Comparison of ENCODE assay signal across 19 cellular contexts in genomic region chr15:40911139-40911538, GRCh38. TPM values are rescaled to one million over a fixed set of nuclear protein-coding genes. Genes with fewer than 3 reads are reported as not detected.
DNase-seq lines count a peak whose midpoint lies in the region; ATAC-seq and TF ChIP-seq lines count a peak whose summit lies in the region.
"Had no signal": no experiment of that assay in that cellular context is flagged by ENCODE, and none has a peak within 500 bp of the region (broad histone marks: within the 10 kb centered on the region; RNA-seq: fewer than 3 reads in every experiment).

No MANE protein-coding gene starts in this region.

- H3K36me3 Mint-ChIP-seq in glutamatergic neuron (ENCODE audit: unreplicated experiment), result no peaks in the 10 kb centered on the region

- H3K27ac Mint-ChIP-seq in glutamatergic neuron (ENCODE audit: unreplicated experiment), result peak overlapping the region; percentile 91

- TF ChIP-seq POLR2A in heart left ventricle (IDR thresholded peaks at IDR 0.05) (no peak), breast epithelium (IDR thresholded peaks at IDR 0.05) (no peak)

- 60 to 81% (median 66%) methylated on average over 7 of the region's 7 CpGs for WGBS in heart left ventricle, 4 donors

- ATAC-seq in heart left ventricle, result no peak

- H3K27me3 ChIP-seq in osteoblast (ENCODE audit: insufficient read depth, low read length), result no peaks in the 10 kb centered on the region
- H3K27me3 ChIP-seq in heart left ventricle, result no peaks in the 10 kb centered on the region
- no peaks in the 10 kb centered on the region for H3K27me3 ChIP-seq in breast epithelium

- peaks cover 2% of the 10 kb centered on the region for H3K9me3 Mint-ChIP-seq in glutamatergic neuron (ENCODE audit: unreplicated experiment)

- H3K27me3 Mint-ChIP-seq in glutamatergic neuron (ENCODE audit: unreplicated experiment), result peaks cover 4% of the 10 kb centered on the region

- no peak overlapping the region for H3K4me2 ChIP-seq in osteoblast (ENCODE audit: insufficient read depth, low read length)

- H3K9me3 ChIP-seq in osteoblast (ENCODE audit: low read depth, low read length) (no peaks in the 10 kb centered on the region), heart left ventricle (no peaks in the 10 kb centered on the region), breast epithelium (no peaks in the 10 kb centered on the region)
- H3K9me3 ChIP-seq: prostate gland, thoracic aorta had no signal

- intact Hi-C loops in heart left ventricle (cut with DNase I) (no loop called here), breast epithelium (cut with DNase I; ENCODE audit: low total_unique reads) (no loop called here)

- no peak overlapping the region for H3K4me3 ChIP-seq in osteoblast (ENCODE audit: insufficient read depth, low read length)
- no peak overlapping the region for H3K4me3 ChIP-seq in heart left ventricle
- H3K4me3 ChIP-seq in breast epithelium, result no peak overlapping the region
- H3K4me3 ChIP-seq: prostate gland, thoracic aorta had no signal

- peaks cover 3% of the 10 kb centered on the region for H3K79me2 ChIP-seq in osteoblast (ENCODE audit: insufficient read depth, low read length)

- H3K36me3 ChIP-seq in osteoblast (ENCODE audit: insufficient read depth, low read length) (no peaks in the 10 kb centered on the region), heart left ventricle (no peaks in the 10 kb centered on the region), breast epithelium (no peaks in the 10 kb centered on the region)
- H3K36me3 ChIP-seq: prostate gland, thoracic aorta had no signal

- H3K4me1 ChIP-seq in osteoblast (ENCODE audit: insufficient read depth, low read length), result peaks cover 27% of the 10 kb centered on the region
- H3K4me1 ChIP-seq in heart left ventricle, result peaks cover 0 to 55% (median 31%) of the 10 kb centered on the region in 12 donors
- H3K4me1 ChIP-seq in breast epithelium, result peaks cover 6 to 20% of the 10 kb centered on the region in 2 donors

- H4K20me1 ChIP-seq in osteoblast (ENCODE audit: insufficient read depth, low read length), result no peaks in the 10 kb centered on the region

- TF ChIP-seq CTCF in glutamatergic neuron (IDR thresholded peaks at IDR 0.05; ENCODE audit: partially characterized antibody, unreplicated experiment), result no peak
- no peak for TF ChIP-seq CTCF in osteoblast (IDR thresholded peaks at IDR 0.05; ENCODE audit: extremely low read depth, low read depth, low read length)
- no peak for TF ChIP-seq CTCF in heart left ventricle (IDR thresholded peaks at IDR 0.05)
- TF ChIP-seq CTCF in breast epithelium (IDR thresholded peaks at IDR 0.05), result no peak

- peak overlapping the region; percentile 65 for H3K4me3 Mint-ChIP-seq in glutamatergic neuron (ENCODE audit: unreplicated experiment)

- no peak overlapping the region for H2AFZ ChIP-seq in osteoblast (ENCODE audit: low read length)

- H3K4me1 Mint-ChIP-seq in glutamatergic neuron (ENCODE audit: low read depth, unreplicated experiment), result peaks cover 39% of the 10 kb centered on the region

- no peak overlapping the region for H3K27ac ChIP-seq in osteoblast (ENCODE audit: low read depth, low read length)
- H3K27ac ChIP-seq in heart left ventricle, result peak overlapping the region in 1 of 12 donors; percentile 9
- peak overlapping the region in 1 of 2 donors; percentile 48 for H3K27ac ChIP-seq in breast epithelium
- H3K27ac ChIP-seq: prostate gland, thoracic aorta had no signal

- peak; percentile 17 for DNase-seq in NCI-H2171 treated with DMSO at 0.1 percent for 48 hours (lab: John Stamatoyannopoulos, UW)
- DNase-seq in NCI-H2171 (lab: John Stamatoyannopoulos, UW), result no peak
- peak; percentile 21 for DNase-seq in NCI-H2227 treated with DMSO at 0.1 percent for 48 hours (lab: John Stamatoyannopoulos, UW)
- DNase-seq in glutamatergic neuron, result peak; percentile 57
- DNase-seq in osteoblast (ENCODE audit: insufficient read length, low spot score, missing footprints), result peak; percentile 48
- DNase-seq in heart left ventricle, result no peak
- no peak for DNase-seq in breast epithelium (ENCODE audit: low spot score in 2 of 2)
- no peak for DNase-seq in NCI-H2196 treated with DMSO at 0.1 percent for 48 hours (lab: John Stamatoyannopoulos, UW; ENCODE audit: unreplicated experiment)
- DNase-seq: ACHN; activated CD8-positive, alpha-beta memory T cell treated with anti-CD3 and anti-CD28 coated beads for 24 hours; activated gamma-delta T cell; Calu3; foreskin melanocyte; GOT3; NCI-H2107; RPMI8226; stimulated activated CD4-positive, alpha-beta T cell treated with anti-CD3 and anti-CD28 coated beads, Interleukin-15, amount 100 ng/mL, for 24 hours had no signal

RNA-seq across cellular contexts. Expression of gene VPS18, which starts 16.9 kb away (rescaled TPM):
- total RNA-seq in glutamatergic neuron (ENCODE audit: unreplicated experiment) (33.5 TPM), osteoblast (55.4 and 60.8 TPM in 2 replicates), heart left ventricle (10 to 100 TPM; 18.0 to 29.2 (median 23.1) TPM), breast epithelium (10 to 100 TPM; 23.2 to 25.0 (median 23.9) TPM)
- 10 to 100 TPM; 14.7 to 21.3 TPM for polyA plus RNA-seq in heart left ventricle

RNA-seq across cellular contexts. Expression of gene DLL4, which starts 18.0 kb away (rescaled TPM):
- 12.5 TPM for total RNA-seq in glutamatergic neuron (ENCODE audit: unreplicated experiment)
- total RNA-seq in osteoblast, result not detected in 2 replicates
- total RNA-seq in heart left ventricle, result 10 to 100 TPM in 6 of 9 donors, 1 to 10 TPM in 3; 4.7 to 20.8 (median 13.5) TPM
- 10 to 100 TPM in 1 of 2 donors, 1 to 10 TPM in 1; 6.8 to 11.1 TPM for polyA plus RNA-seq in heart left ventricle
- total RNA-seq in breast epithelium, result 10 to 100 TPM in 1 of 3 donors, 1 to 10 TPM in 2; 3.5 to 10.5 (median 5.0) TPM
- total RNA-seq: Calu3 had no signal

RNA-seq across cellular contexts. Expression of gene RHOV, which starts 37.1 kb away (rescaled TPM):
- 1.8 TPM for total RNA-seq in glutamatergic neuron (ENCODE audit: unreplicated experiment)
- 0.36 TPM in 1 of 2 replicates, not detected in the other for total RNA-seq in osteoblast
- total RNA-seq in heart left ventricle, result not detected
- polyA plus RNA-seq in heart left ventricle, result not detected
- 10 to 100 TPM in 1 of 3 donors, 1 to 10 TPM in 1, not detected in 1; 8.5 to 12.1 TPM for total RNA-seq in breast epithelium
- total RNA-seq: thoracic aorta had no signal

RNA-seq across cellular contexts. Expression of gene CHAC1, which starts 42.1 kb away (rescaled TPM):
- 45.6 TPM for total RNA-seq in glutamatergic neuron (ENCODE audit: unreplicated experiment)
- total RNA-seq in osteoblast, result 30.0 and 30.1 TPM in 2 replicates
- total RNA-seq in heart left ventricle, result 1 to 10 TPM in 6 of 9 donors, under 1 TPM in 3; 0.72 to 5.3 (median 1.8) TPM
- 1 to 10 TPM; 2.4 to 6.1 TPM for polyA plus RNA-seq in heart left ventricle
- total RNA-seq in breast epithelium, result 10 to 100 TPM in 1 of 3 donors, 1 to 10 TPM in 1, under 1 TPM in 1; 0.32 to 11.9 (median 2.9) TPM

Comparison
In these comparisons a context has a peak if more than half of its experiments do, and no peak if none do; other contexts are left out.
1. DNase-seq: peak in NCI-H2171 treated with DMSO at 0.1 percent for 48 hours (single experiment), NCI-H2227 treated with DMSO at 0.1 percent for 48 hours (single experiment), glutamatergic neuron (single experiment) and osteoblast (single experiment); none in NCI-H2171 (single experiment), heart left ventricle (0 of 5), breast epithelium (0 of 2) and NCI-H2196 treated with DMSO at 0.1 percent for 48 hours (single experiment).